In the genomic region with DNA sequence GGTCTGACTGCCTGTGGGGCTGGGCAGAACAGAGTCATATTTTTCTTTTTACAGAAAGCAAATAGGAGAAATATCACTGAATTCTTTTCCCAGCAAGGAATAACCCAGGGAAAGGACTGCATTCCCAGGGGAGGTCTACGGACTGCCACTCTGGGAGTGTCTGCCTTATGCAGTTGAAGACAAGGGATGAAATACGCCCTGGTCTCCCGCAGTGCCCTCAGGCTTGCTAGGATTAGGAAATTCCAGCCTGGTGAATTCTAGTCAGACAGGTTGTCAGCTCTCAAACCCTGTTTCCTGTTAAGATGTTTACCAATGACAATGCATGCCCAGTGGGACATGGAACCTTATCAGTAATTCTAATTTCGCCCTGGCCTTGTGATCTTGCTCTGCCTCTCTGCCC, we compare ENCODE assay signal across 2 cellular contexts.
TF ChIP-seq lines count a peak whose summit lies in the region.

No MANE protein-coding gene starts in this region.

TF ChIP-seq in HepG2, 621 proteins besides CTCF, POLR2A, EP300 and RAD21:
- TF ChIP-seq SETDB1 (CRISPR knock-in tag; IDR thresholded peaks at IDR 0.05; ENCODE audit: borderline replicate concordance): peak; percentile 98
- TF ChIP-seq TOPORS (CRISPR knock-in tag; IDR thresholded peaks at IDR 0.05): 0 out of 2 replicates have a peak, but pooled peaks have one; percentile 25
- TF ChIP-seq, protein P1, sequence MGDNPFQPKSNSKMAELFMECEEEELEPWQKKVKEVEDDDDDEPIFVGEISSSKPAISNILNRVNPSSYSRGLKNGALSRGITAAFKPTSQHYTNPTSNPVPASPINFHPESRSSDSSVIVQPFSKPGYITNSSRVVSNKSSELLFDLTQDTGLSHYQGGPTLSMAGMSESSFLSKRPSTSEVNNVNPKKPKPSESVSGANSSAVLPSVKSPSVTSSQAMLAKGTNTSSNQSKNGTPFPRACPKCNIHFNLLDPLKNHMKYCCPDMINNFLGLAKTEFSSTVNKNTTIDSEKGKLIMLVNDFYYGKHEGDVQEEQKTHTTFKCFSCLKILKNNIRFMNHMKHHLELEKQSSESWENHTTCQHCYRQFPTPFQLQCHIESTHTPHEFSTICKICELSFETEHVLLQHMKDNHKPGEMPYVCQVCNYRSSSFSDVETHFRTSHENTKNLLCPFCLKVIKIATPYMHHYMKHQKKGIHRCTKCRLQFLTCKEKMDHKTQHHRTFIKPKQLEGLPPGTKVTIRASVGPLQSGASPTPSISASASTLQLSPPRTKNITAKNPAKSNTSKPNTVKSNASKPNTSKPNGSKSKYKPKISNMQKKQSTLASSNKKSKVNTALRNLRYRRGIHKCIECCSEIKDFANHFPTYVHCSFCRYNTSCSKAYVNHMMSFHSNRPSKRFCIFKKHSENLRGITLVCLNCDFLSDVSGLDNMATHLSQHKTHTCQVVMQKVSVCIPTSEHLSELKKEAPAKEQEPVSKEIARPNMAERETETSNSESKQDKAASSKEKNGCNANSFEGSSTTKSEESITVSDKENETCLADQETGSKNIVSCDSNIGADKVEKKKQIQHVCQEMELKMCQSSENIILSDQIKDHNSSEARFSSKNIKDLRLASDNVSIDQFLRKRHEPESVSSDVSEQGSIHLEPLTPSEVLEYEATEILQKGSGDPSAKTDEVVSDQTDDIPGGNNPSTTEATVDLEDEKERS (CRISPR knock-in tag; IDR thresholded peaks at IDR 0.05): peak; percentile 62; the same call in 1 of the 2 replicates
- TF ChIP-seq, protein P2, sequence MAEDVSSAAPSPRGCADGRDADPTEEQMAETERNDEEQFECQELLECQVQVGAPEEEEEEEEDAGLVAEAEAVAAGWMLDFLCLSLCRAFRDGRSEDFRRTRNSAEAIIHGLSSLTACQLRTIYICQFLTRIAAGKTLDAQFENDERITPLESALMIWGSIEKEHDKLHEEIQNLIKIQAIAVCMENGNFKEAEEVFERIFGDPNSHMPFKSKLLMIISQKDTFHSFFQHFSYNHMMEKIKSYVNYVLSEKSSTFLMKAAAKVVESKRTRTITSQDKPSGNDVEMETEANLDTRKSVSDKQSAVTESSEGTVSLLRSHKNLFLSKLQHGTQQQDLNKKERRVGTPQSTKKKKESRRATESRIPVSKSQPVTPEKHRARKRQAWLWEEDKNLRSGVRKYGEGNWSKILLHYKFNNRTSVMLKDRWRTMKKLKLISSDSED (CRISPR knock-in tag; IDR thresholded peaks at IDR 0.05): no peak
TF ChIP-seq in HepG2: peak in this region for 3.

TF ChIP-seq in K562, 482 proteins besides CTCF, POLR2A, EP300 and RAD21:
- TF ChIP-seq, protein P3, sequence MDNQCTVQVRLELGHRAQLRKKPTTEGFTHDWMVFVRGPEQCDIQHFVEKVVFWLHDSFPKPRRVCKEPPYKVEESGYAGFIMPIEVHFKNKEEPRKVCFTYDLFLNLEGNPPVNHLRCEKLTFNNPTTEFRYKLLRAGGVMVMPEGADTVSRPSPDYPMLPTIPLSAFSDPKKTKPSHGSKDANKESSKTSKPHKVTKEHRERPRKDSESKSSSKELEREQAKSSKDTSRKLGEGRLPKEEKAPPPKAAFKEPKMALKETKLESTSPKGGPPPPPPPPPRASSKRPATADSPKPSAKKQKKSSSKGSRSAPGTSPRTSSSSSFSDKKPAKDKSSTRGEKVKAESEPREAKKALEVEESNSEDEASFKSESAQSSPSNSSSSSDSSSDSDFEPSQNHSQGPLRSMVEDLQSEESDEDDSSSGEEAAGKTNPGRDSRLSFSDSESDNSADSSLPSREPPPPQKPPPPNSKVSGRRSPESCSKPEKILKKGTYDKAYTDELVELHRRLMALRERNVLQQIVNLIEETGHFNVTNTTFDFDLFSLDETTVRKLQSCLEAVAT (IDR thresholded peaks at IDR 0.05): no peak
- no peak for TF ChIP-seq CEBPG (CRISPR knock-in tag; IDR thresholded peaks at IDR 0.05)
- TF ChIP-seq CEBPG (tag; conservative IDR thresholded peaks at IDR 0.05 in 1 of 2, IDR thresholded peaks at IDR 0.05 in 1 of 2): no peak
- TF ChIP-seq, protein P4, sequence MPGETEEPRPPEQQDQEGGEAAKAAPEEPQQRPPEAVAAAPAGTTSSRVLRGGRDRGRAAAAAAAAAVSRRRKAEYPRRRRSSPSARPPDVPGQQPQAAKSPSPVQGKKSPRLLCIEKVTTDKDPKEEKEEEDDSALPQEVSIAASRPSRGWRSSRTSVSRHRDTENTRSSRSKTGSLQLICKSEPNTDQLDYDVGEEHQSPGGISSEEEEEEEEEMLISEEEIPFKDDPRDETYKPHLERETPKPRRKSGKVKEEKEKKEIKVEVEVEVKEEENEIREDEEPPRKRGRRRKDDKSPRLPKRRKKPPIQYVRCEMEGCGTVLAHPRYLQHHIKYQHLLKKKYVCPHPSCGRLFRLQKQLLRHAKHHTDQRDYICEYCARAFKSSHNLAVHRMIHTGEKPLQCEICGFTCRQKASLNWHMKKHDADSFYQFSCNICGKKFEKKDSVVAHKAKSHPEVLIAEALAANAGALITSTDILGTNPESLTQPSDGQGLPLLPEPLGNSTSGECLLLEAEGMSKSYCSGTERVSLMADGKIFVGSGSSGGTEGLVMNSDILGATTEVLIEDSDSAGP (CRISPR knock-in tag; IDR thresholded peaks at IDR 0.05): no peak
- TF ChIP-seq GTF2E2 (tag; IDR thresholded peaks at IDR 0.05): no peak
- TF ChIP-seq CBX5 (IDR thresholded peaks at IDR 0.05; ENCODE audit: borderline replicate concordance, low read depth): peak; percentile 95
- TF ChIP-seq ZNF282 (CRISPR knock-in tag; IDR thresholded peaks at IDR 0.05): no peak
- TF ChIP-seq ZNF12 (CRISPR knock-in tag; IDR thresholded peaks at IDR 0.05): no peak
- TF ChIP-seq, protein P5, sequence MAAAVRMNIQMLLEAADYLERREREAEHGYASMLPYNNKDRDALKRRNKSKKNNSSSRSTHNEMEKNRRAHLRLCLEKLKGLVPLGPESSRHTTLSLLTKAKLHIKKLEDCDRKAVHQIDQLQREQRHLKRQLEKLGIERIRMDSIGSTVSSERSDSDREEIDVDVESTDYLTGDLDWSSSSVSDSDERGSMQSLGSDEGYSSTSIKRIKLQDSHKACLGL (CRISPR knock-in tag; IDR thresholded peaks at IDR 0.05; ENCODE audit: borderline replicate concordance, poor library complexity, severe bottlenecking): no peak
- TF ChIP-seq ZNF253 (CRISPR knock-in tag; conservative IDR thresholded peaks at IDR 0.05): no peak
- TF ChIP-seq TEAD1 (CRISPR knock-in tag; IDR thresholded peaks at IDR 0.05): no peak
- TF ChIP-seq ZNF445 (CRISPR knock-in tag; IDR thresholded peaks at IDR 0.05; ENCODE audit: low read depth): 0 out of 2 replicates have a peak, but pooled peaks have one; percentile 57
- TF ChIP-seq CBX3 (IDR thresholded peaks at IDR 0.05; ENCODE audit: borderline replicate concordance in 1 of 2, low read length in 2 of 2): peak; percentile 82 to 84
- TF ChIP-seq CCNT2 (IDR thresholded peaks at IDR 0.05; ENCODE audit: borderline replicate concordance, extremely low read depth, insufficient read length, low read depth, low read length): no peak
- no peak for TF ChIP-seq U2AF2 (optimal IDR thresholded peaks at IDR 0.05; ENCODE audit: low read depth, low read length)
- no peak for TF ChIP-seq TBP (optimal IDR thresholded peaks at IDR 0.05; ENCODE audit: low read depth, low read length)
- no peak for TF ChIP-seq KAT7 (CRISPR knock-in tag; IDR thresholded peaks at IDR 0.05; ENCODE audit: borderline replicate concordance)
- no peak for TF ChIP-seq FOXA1 (IDR thresholded peaks at IDR 0.05; ENCODE audit: borderline replicate concordance)
- no peak for TF ChIP-seq PHF21A (IDR thresholded peaks at IDR 0.05; ENCODE audit: borderline replicate concordance, low read depth)
- no peak for TF ChIP-seq RBM14 (IDR thresholded peaks at IDR 0.05; ENCODE audit: borderline replicate concordance, insufficient read depth, low read depth, low read length)
- no peak for TF ChIP-seq EP400 (IDR thresholded peaks at IDR 0.05)
- TF ChIP-seq NFIX (CRISPR knock-in tag; IDR thresholded peaks at IDR 0.05; ENCODE audit: low read depth): no peak
- no peak for TF ChIP-seq L3MBTL2 (IDR thresholded peaks at IDR 0.05)
- no peak for TF ChIP-seq ZNF184 (CRISPR knock-in tag; IDR thresholded peaks at IDR 0.05)
- no peak for TF ChIP-seq NCOA1 (IDR thresholded peaks at IDR 0.05; ENCODE audit: low read depth)
- TF ChIP-seq SUPT5H (IDR thresholded peaks at IDR 0.05): no peak
- TF ChIP-seq KLF6 (CRISPR knock-in tag; IDR thresholded peaks at IDR 0.05; ENCODE audit: borderline replicate concordance): no peak
- no peak for TF ChIP-seq ZNF347 (CRISPR knock-in tag; IDR thresholded peaks at IDR 0.05; ENCODE audit: low read depth)
- TF ChIP-seq, protein P6, sequence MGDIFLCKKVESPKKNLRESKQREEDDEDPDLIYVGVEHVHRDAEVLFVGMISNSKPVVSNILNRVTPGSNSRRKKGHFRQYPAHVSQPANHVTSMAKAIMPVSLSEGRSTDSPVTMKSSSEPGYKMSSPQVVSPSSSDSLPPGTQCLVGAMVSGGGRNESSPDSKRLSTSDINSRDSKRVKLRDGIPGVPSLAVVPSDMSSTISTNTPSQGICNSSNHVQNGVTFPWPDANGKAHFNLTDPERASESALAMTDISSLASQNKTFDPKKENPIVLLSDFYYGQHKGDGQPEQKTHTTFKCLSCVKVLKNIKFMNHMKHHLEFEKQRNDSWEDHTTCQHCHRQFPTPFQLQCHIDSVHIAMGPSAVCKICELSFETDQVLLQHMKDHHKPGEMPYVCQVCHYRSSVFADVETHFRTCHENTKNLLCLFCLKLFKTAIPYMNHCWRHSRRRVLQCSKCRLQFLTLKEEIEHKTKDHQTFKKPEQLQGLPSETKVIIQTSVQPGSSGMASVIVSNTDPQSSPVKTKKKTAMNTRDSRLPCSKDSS (IDR thresholded peaks at IDR 0.05; ENCODE audit: low read depth, partially characterized antibody): peak; percentile 57
- TF ChIP-seq, protein P7, sequence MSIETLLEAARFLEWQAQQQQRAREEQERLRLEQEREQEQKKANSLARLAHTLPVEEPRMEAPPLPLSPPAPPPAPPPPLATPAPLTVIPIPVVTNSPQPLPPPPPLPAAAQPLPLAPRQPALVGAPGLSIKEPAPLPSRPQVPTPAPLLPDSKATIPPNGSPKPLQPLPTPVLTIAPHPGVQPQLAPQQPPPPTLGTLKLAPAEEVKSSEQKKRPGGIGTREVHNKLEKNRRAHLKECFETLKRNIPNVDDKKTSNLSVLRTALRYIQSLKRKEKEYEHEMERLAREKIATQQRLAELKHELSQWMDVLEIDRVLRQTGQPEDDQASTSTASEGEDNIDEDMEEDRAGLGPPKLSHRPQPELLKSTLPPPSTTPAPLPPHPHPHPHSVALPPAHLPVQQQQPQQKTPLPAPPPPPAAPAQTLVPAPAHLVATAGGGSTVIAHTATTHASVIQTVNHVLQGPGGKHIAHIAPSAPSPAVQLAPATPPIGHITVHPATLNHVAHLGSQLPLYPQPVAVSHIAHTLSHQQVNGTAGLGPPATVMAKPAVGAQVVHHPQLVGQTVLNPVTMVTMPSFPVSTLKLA (conservative IDR thresholded peaks at IDR 0.05): no peak
- no peak for TF ChIP-seq ZNF77 (CRISPR knock-in tag; IDR thresholded peaks at IDR 0.05)
- TF ChIP-seq, protein P8, sequence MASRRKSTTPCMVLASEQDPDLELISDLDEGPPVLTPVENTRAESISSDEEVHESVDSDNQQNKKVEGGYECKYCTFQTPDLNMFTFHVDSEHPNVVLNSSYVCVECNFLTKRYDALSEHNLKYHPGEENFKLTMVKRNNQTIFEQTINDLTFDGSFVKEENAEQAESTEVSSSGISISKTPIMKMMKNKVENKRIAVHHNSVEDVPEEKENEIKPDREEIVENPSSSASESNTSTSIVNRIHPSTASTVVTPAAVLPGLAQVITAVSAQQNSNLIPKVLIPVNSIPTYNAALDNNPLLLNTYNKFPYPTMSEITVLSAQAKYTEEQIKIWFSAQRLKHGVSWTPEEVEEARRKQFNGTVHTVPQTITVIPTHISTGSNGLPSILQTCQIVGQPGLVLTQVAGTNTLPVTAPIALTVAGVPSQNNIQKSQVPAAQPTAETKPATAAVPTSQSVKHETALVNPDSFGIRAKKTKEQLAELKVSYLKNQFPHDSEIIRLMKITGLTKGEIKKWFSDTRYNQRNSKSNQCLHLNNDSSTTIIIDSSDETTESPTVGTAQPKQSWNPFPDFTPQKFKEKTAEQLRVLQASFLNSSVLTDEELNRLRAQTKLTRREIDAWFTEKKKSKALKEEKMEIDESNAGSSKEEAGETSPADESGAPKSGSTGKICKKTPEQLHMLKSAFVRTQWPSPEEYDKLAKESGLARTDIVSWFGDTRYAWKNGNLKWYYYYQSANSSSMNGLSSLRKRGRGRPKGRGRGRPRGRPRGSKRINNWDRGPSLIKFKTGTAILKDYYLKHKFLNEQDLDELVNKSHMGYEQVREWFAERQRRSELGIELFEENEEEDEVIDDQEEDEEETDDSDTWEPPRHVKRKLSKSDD (conservative IDR thresholded peaks at IDR 0.05; ENCODE audit: low read length): no peak
- no peak for TF ChIP-seq ZNF57 (CRISPR knock-in tag; IDR thresholded peaks at IDR 0.05)
- TF ChIP-seq TARDBP (IDR thresholded peaks at IDR 0.05): no peak
- TF ChIP-seq ELF4 (CRISPR knock-in tag; IDR thresholded peaks at IDR 0.05): no peak
- TF ChIP-seq FOSL1 (tag; conservative IDR thresholded peaks at IDR 0.05): no peak
- TF ChIP-seq TRIM28 (IDR thresholded peaks at IDR 0.05): 0 out of 2 replicates have a peak, but pooled peaks have one; percentile 73
- TF ChIP-seq, protein P9, sequence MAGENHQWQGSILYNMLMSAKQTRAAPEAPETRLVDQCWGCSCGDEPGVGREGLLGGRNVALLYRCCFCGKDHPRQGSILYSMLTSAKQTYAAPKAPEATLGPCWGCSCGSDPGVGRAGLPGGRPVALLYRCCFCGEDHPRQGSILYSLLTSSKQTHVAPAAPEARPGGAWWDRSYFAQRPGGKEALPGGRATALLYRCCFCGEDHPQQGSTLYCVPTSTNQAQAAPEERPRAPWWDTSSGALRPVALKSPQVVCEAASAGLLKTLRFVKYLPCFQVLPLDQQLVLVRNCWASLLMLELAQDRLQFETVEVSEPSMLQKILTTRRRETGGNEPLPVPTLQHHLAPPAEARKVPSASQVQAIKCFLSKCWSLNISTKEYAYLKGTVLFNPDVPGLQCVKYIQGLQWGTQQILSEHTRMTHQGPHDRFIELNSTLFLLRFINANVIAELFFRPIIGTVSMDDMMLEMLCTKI (IDR thresholded peaks at IDR 0.05; ENCODE audit: partially characterized antibody): no peak
- TF ChIP-seq, protein P10, sequence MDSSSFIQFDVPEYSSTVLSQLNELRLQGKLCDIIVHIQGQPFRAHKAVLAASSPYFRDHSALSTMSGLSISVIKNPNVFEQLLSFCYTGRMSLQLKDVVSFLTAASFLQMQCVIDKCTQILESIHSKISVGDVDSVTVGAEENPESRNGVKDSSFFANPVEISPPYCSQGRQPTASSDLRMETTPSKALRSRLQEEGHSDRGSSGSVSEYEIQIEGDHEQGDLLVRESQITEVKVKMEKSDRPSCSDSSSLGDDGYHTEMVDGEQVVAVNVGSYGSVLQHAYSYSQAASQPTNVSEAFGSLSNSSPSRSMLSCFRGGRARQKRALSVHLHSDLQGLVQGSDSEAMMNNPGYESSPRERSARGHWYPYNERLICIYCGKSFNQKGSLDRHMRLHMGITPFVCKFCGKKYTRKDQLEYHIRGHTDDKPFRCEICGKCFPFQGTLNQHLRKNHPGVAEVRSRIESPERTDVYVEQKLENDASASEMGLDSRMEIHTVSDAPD (CRISPR knock-in tag; IDR thresholded peaks at IDR 0.05): no peak
- TF ChIP-seq ZC3H11A (IDR thresholded peaks at IDR 0.05; ENCODE audit: low read depth, low read length): no peak
- TF ChIP-seq, protein P11, sequence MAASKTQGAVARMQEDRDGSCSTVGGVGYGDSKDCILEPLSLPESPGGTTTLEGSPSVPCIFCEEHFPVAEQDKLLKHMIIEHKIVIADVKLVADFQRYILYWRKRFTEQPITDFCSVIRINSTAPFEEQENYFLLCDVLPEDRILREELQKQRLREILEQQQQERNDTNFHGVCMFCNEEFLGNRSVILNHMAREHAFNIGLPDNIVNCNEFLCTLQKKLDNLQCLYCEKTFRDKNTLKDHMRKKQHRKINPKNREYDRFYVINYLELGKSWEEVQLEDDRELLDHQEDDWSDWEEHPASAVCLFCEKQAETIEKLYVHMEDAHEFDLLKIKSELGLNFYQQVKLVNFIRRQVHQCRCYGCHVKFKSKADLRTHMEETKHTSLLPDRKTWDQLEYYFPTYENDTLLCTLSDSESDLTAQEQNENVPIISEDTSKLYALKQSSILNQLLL (CRISPR knock-in tag; IDR thresholded peaks at IDR 0.05; ENCODE audit: borderline replicate concordance): no peak
- no peak for TF ChIP-seq KAT8 (IDR thresholded peaks at IDR 0.05; ENCODE audit: low read depth)
TF ChIP-seq in K562: peak in this region for 5.
